In genomic region chr12:12432373-12432772, GRCh38 we compare ENCODE assay signal across 11 cellular contexts.
DNase-seq lines count a peak whose midpoint lies in the region; ATAC-seq and TF ChIP-seq lines count a peak whose summit lies in the region.
"Had no signal": no experiment of that assay in that cellular context is flagged by ENCODE, and none has a peak within 500 bp of the region (broad histone marks: within the 10 kb centered on the region; RNA-seq: fewer than 3 reads in every experiment).

No MANE protein-coding gene starts in this region.

- ATAC-seq in GM18519 (IDR thresholded peaks at IDR 0.05; ENCODE audit: low FRiP score, unreplicated experiment) (no peak), GM19324 (IDR thresholded peaks at IDR 0.05; ENCODE audit: low FRiP score, unreplicated experiment) (no peak), GM19455 (IDR thresholded peaks at IDR 0.05; ENCODE audit: unreplicated experiment) (no peak)

- no peak overlapping the region for H3K4me3 ChIP-seq in choroid plexus epithelial cell (ENCODE audit: low read depth, low read length)
- H3K4me3 ChIP-seq: thoracic aorta had no signal

- DNase-seq in DMS53 (lab: John Stamatoyannopoulos, UW) = peak; percentile 57
- DNase-seq in NCI-H1694 (lab: John Stamatoyannopoulos, UW) = peak; percentile 23
- DNase-seq in choroid plexus epithelial cell (ENCODE audit: low read depth) = peak; percentile 92
- peak; percentile 6 for DNase-seq in myocyte (ENCODE audit: low read depth)
- DNase-seq in GF-D8 (lab: John Stamatoyannopoulos, UW) = no peak
- DNase-seq: activated CD8-positive, alpha-beta memory T cell treated with anti-CD3 and anti-CD28 coated beads, Interleukin-2, amount 50 U/mL, for 48 hours; SIG-M5 had no signal

- no peak for TF ChIP-seq CTCF in choroid plexus epithelial cell (conservative IDR thresholded peaks at IDR 0.05; ENCODE audit: low read depth, low read length)
